21 cellular contexts compared by ENCODE assay signal in the genomic region with DNA sequence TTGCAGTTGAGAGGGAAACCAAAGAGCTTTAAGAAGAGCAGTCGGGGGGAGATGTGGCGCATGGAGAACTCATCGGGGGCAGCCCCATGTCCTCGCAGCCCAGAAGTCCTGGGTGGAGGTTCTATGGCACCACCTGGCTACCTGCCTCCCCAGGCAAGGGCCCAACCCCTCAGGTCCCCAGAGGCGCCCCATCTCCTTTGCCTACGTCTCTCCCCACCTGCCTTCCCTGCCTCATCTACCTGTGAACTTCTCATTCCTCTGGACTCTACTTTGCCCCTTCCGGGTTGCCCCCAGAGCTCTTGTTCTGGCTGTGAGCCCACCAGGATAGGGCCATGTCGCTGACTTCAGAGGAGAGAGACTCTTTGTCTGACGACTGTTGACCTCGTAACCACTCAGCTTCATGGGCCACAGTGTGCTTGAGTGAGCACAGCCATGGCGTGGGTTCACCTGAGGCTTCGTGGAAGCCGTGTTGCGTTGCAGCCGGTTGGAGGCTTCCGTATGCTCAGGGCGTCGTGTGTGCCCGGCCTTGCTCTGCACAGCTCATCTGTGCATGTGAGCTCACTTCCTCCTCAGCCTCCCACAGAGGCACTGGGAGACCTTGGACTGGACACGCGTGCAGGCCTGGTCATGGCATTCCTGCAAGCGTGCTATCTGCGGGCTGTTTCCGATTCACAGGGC. TPM values are rescaled to one million over a fixed set of nuclear protein-coding genes. Genes with fewer than 3 reads are reported as not detected.
"Had no signal": no experiment of that assay in that cellular context is flagged by ENCODE, and none has a peak within 500 bp of the region (broad histone marks: within the 10 kb centered on the region; RNA-seq: fewer than 3 reads in every experiment).

No MANE protein-coding gene starts in this region.

- H3K27ac Mint-ChIP-seq: activated CD4-positive, alpha-beta memory T cell treated with anti-CD3 and anti-CD28 coated beads, Interleukin-2, amount 10 ng/mL, durations not matched to agents 7 days and 5 days; progenitor cell of endocrine pancreas; T-helper 1 cell treated with Interleukin-12 subunit alpha and Interleukin-12 subunit beta and Interleukin-4 antibody, amounts not matched to agents 30 μg/mL and 1 μg/mL, for 36 hours; type B pancreatic cell; WTC11 had no signal

- H3K27me3 Mint-ChIP-seq: activated CD4-positive, alpha-beta memory T cell treated with anti-CD3 and anti-CD28 coated beads, Interleukin-2, amount 10 ng/mL, durations not matched to agents 7 days and 5 days; progenitor cell of endocrine pancreas; type B pancreatic cell had no signal

- ATAC-seq: WTC11 had no signal

- H3K4me1 Mint-ChIP-seq: activated CD4-positive, alpha-beta memory T cell treated with anti-CD3 and anti-CD28 coated beads, Interleukin-2, amount 10 ng/mL, durations not matched to agents 7 days and 5 days; WTC11 had no signal

- DNase-seq: activated CD4-positive, alpha-beta memory T cell treated with anti-CD3 and anti-CD28 coated beads, Interleukin-2, amount 10 ng/mL, durations not matched to agents 7 days and 5 days; activated CD4-positive, alpha-beta T cell treated with anti-CD3 and anti-CD28 coated beads for 4 hours; activated CD8-positive, alpha-beta memory T cell treated with anti-CD3 and anti-CD28 coated beads, Interleukin-2, amount 50 U/mL, for 4 hours; colonic mucosa; islet precursor cell; nucleus accumbens; stimulated activated CD4-positive, alpha-beta T cell treated with anti-CD3 and anti-CD28 coated beads, Interleukin-4, amount 100 ng/mL, for 24 hours; stimulated activated naive CD4-positive, alpha-beta T cell had no signal

- H3K36me3 ChIP-seq: cardiac muscle cell, colonic mucosa, right atrium auricular region had no signal

- H3K4me3 ChIP-seq: cardiac muscle cell, colonic mucosa, right atrium auricular region, skin epidermis had no signal

- H3K9me3 Mint-ChIP-seq: activated CD4-positive, alpha-beta memory T cell treated with anti-CD3 and anti-CD28 coated beads, Interleukin-2, amount 10 ng/mL, durations not matched to agents 7 days and 5 days; T-helper 1 cell treated with Interleukin-12 subunit alpha and Interleukin-12 subunit beta and Interleukin-4 antibody, amounts not matched to agents 30 μg/mL and 1 μg/mL, for 36 hours; type B pancreatic cell had no signal

- H3K27ac ChIP-seq: cardiac muscle cell, colonic mucosa, right atrium auricular region, skin epidermis had no signal

- H3K4me3 Mint-ChIP-seq: activated CD4-positive, alpha-beta memory T cell treated with anti-CD3 and anti-CD28 coated beads, Interleukin-2, amount 10 ng/mL, durations not matched to agents 7 days and 5 days; T-helper 1 cell treated with Interleukin-12 subunit alpha and Interleukin-12 subunit beta and Interleukin-4 antibody, amounts not matched to agents 30 μg/mL and 1 μg/mL, for 36 hours; type B pancreatic cell; WTC11 had no signal

- H3K9me3 ChIP-seq: colonic mucosa, right atrium auricular region had no signal

- H3K4me1 ChIP-seq: colonic mucosa, right atrium auricular region had no signal

- H3K27me3 ChIP-seq: cardiac muscle cell, colonic mucosa, right atrium auricular region had no signal

RNA-seq across cellular contexts. Expression of a gene that starts 13.4 kb away (rescaled TPM):
- total RNA-seq: myocyte had no signal

RNA-seq across cellular contexts. Expression of a gene that starts 50.8 kb away (rescaled TPM):
- total RNA-seq: activated CD4-positive, alpha-beta memory T cell treated with anti-CD3 and anti-CD28 coated beads, Interleukin-2, amount 10 ng/mL, durations not matched to agents 7 days and 5 days; astrocyte; cardiac muscle cell; colonic mucosa; liver; myocyte; progenitor cell of endocrine pancreas; right atrium auricular region; temporal lobe; WTC11 had no signal
- polyA plus RNA-seq: adipose tissue, esophagus, liver had no signal
